25 cellular contexts compared by ENCODE assay signal in genomic region chr12:48038085-48038484, GRCh38. TPM values are rescaled to one million over a fixed set of nuclear protein-coding genes. Genes with fewer than 3 reads are reported as not detected.
DNase-seq lines count a peak whose midpoint lies in the region; ATAC-seq, FAIRE-seq and TF ChIP-seq lines count a peak whose summit lies in the region.
"Had no signal": no experiment of that assay in that cellular context is flagged by ENCODE, and none has a peak within 500 bp of the region (broad histone marks: within the 10 kb centered on the region; RNA-seq: fewer than 3 reads in every experiment).

No MANE protein-coding gene starts in this region.

- H3K79me1 ChIP-seq in mesendoderm (ENCODE audit: low read length), result no peaks in the 10 kb centered on the region

- DNase-seq in activated CD8-positive, alpha-beta T cell treated with anti-CD3 and anti-CD28 coated beads, Interleukin-2, amount 10 ng/mL, durations not matched to agents 7 days and 5 days, result no peak
- no peak for DNase-seq in activated CD8-positive, alpha-beta T cell treated with anti-CD3 and anti-CD28 coated beads for 36 hours
- no peak for DNase-seq in bronchial epithelial cell (ENCODE audit: low read depth)
- DNase-seq in mesendoderm, result no peak
- DNase-seq in SHP77 treated with DMSO at 0.1 percent for 48 hours (lab: John Stamatoyannopoulos, UW), result no peak
- DNase-seq in RCC 7860 (ENCODE audit: low spot score), result no peak
- no peak for DNase-seq in T-helper 1 cell
- DNase-seq in Kasumi-1 (lab: John Stamatoyannopoulos, UW), result no peak
- DNase-seq: 8988T; activated CD4-positive, alpha-beta T cell treated with anti-CD3 and anti-CD28 coated beads, Interleukin-2, amount 50 U/mL, for 4 hours; activated T-cell treated with anti-CD3 and anti-CD28 coated beads, Interleukin-2, amount 50 U/mL, for 4 hours; body of pancreas; cortex of kidney; DMS53; HFFc6; naive thymus-derived CD8-positive, alpha-beta T cell; NCI-H1092 treated with DMSO at 0.1 percent for 48 hours; NCI-H69; Peyer's patch; stimulated activated naive B cell treated with anti-CD40 and anti-IgM and Interleukin-4, amounts not matched to agents 10 μg/mL and 1 μg/mL and 100 μg/mL, for 72 hours had no signal

- no peak overlapping the region for H3K4me3 Mint-ChIP-seq in activated CD8-positive, alpha-beta T cell treated with anti-CD3 and anti-CD28 coated beads, Interleukin-2, amount 10 ng/mL, durations not matched to agents 7 days and 5 days
- no peak overlapping the region for H3K4me3 Mint-ChIP-seq in activated CD8-positive, alpha-beta T cell treated with anti-CD3 and anti-CD28 coated beads for 36 hours
- H3K4me3 Mint-ChIP-seq: activated naive CD4-positive, alpha-beta T cell treated with anti-CD3 and anti-CD28 coated beads, Interleukin-2, amount 50 U/mL, for 24 hours; activated T-cell treated with anti-CD3 and anti-CD28 coated beads, Interleukin-2, amount 50 U/mL, for 4 hours; naive thymus-derived CD8-positive, alpha-beta T cell; stimulated activated naive B cell treated with anti-CD40 and anti-IgM and Interleukin-4, amounts not matched to agents 10 μg/mL and 1 μg/mL and 100 μg/mL, for 72 hours had no signal

- H3K9ac ChIP-seq in mesendoderm (ENCODE audit: low read length), result no peak overlapping the region

- no peak for ATAC-seq in activated CD8-positive, alpha-beta T cell treated with anti-CD3 and anti-CD28 coated beads, Interleukin-2, amount 10 ng/mL, durations not matched to agents 7 days and 5 days
- ATAC-seq in activated CD8-positive, alpha-beta T cell treated with anti-CD3 and anti-CD28 coated beads for 36 hours, result no peak
- ATAC-seq: activated T-cell treated with anti-CD3 and anti-CD28 coated beads, Interleukin-2, amount 50 U/mL, for 4 hours; body of pancreas; naive thymus-derived CD8-positive, alpha-beta T cell had no signal

- H3K9me3 Mint-ChIP-seq in activated CD8-positive, alpha-beta T cell treated with anti-CD3 and anti-CD28 coated beads, Interleukin-2, amount 10 ng/mL, durations not matched to agents 7 days and 5 days (ENCODE audit: insufficient read depth), result no peaks in the 10 kb centered on the region
- H3K9me3 Mint-ChIP-seq in activated CD8-positive, alpha-beta T cell treated with anti-CD3 and anti-CD28 coated beads for 36 hours, result no peaks in the 10 kb centered on the region
- H3K9me3 Mint-ChIP-seq: activated naive CD4-positive, alpha-beta T cell treated with anti-CD3 and anti-CD28 coated beads, Interleukin-2, amount 50 U/mL, for 24 hours; activated T-cell treated with anti-CD3 and anti-CD28 coated beads, Interleukin-2, amount 50 U/mL, for 4 hours; HFFc6; naive thymus-derived CD8-positive, alpha-beta T cell; stimulated activated naive B cell treated with anti-CD40 and anti-IgM and Interleukin-4, amounts not matched to agents 10 μg/mL and 1 μg/mL and 100 μg/mL, for 72 hours had no signal

- CTCF ChIA-PET in activated CD8-positive, alpha-beta T cell treated with anti-CD3 and anti-CD28 coated beads, Interleukin-2, amount 10 ng/mL, durations not matched to agents 7 days and 5 days (lab: Charles Lee), result interaction anchor here (1.4 kb wide), 1 partner anchor 14 kb away, joined by 3 read pairs; no protein-coding TSS in a partner anchor
- CTCF ChIA-PET in activated CD8-positive, alpha-beta T cell treated with anti-CD3 and anti-CD28 coated beads for 36 hours (lab: Charles Lee), result no interaction called here

- peak overlapping the region; percentile 22 for H3K27ac ChIP-seq in mesendoderm (ENCODE audit: low read depth, low read length)
- H3K27ac ChIP-seq: body of pancreas, Peyer's patch, tibial nerve had no signal

- H3K56ac ChIP-seq in mesendoderm (ENCODE audit: low read length), result peak overlapping the region; percentile 19

- peak overlapping the region; percentile 29 for H3K18ac ChIP-seq in mesendoderm (ENCODE audit: low read length)

- POLR2A ChIA-PET in activated CD8-positive, alpha-beta T cell treated with anti-CD3 and anti-CD28 coated beads, Interleukin-2, amount 10 ng/mL, durations not matched to agents 7 days and 5 days (lab: Charles Lee), result no interaction called here
- POLR2A ChIA-PET in activated CD8-positive, alpha-beta T cell treated with anti-CD3 and anti-CD28 coated beads for 36 hours (lab: Charles Lee), result no interaction called here

- peaks cover 3% of the 10 kb centered on the region for H3K27me3 ChIP-seq in bronchial epithelial cell (ENCODE audit: control insufficient read depth, insufficient read depth, low read length)
- H3K27me3 ChIP-seq in mesendoderm (ENCODE audit: insufficient read depth, low read length, poor library complexity), result no peaks in the 10 kb centered on the region
- H3K27me3 ChIP-seq: body of pancreas, Peyer's patch, tibial nerve had no signal

- FAIRE-seq in bronchial epithelial cell (lab: Jason Lieb, UNC) (peak; percentile 93), RCC 7860 (lab: Jason Lieb, UNC) (no peak)
- FAIRE-seq: frontal cortex had no signal

- intact Hi-C loops in activated CD8-positive, alpha-beta T cell treated with anti-CD3 and anti-CD28 coated beads for 36 hours (cut with micrococcal nuclease), result no loop called here

- H3K4me1 Mint-ChIP-seq in activated CD8-positive, alpha-beta T cell treated with anti-CD3 and anti-CD28 coated beads, Interleukin-2, amount 10 ng/mL, durations not matched to agents 7 days and 5 days (ENCODE audit: low read depth), result peaks cover 7% of the 10 kb centered on the region
- H3K4me1 Mint-ChIP-seq in activated CD8-positive, alpha-beta T cell treated with anti-CD3 and anti-CD28 coated beads for 36 hours (ENCODE audit: low read depth), result peaks cover 5% of the 10 kb centered on the region

- H2BK120ac ChIP-seq in mesendoderm (ENCODE audit: low read depth, low read length), result no peak overlapping the region

- H4K5ac ChIP-seq in mesendoderm (ENCODE audit: low read length), result no peak overlapping the region

- H3K4me2 ChIP-seq in mesendoderm (ENCODE audit: low read length), result no peak overlapping the region

- no peak overlapping the region for H2BK15ac ChIP-seq in mesendoderm (replicated peaks; ENCODE audit: low read depth)

- H3K4ac ChIP-seq in mesendoderm (ENCODE audit: low read depth, low read length), result no peak overlapping the region

- WGBS in mesendoderm (ENCODE audit: extremely low coverage, insufficient coverage, low lambda C conversion rate), result no CpG with 5 or more reads among the region's 5 CpGs

- H2BK5ac ChIP-seq in mesendoderm (ENCODE audit: low read length), result no peak overlapping the region

- no peak overlapping the region for H3K23ac ChIP-seq in mesendoderm (ENCODE audit: low read length)

- TF ChIP-seq CTCF in activated CD8-positive, alpha-beta T cell treated with anti-CD3 and anti-CD28 coated beads for 36 hours (IDR thresholded peaks at IDR 0.05), result no peak
- no peak for TF ChIP-seq CTCF in bronchial epithelial cell (IDR thresholded peaks at IDR 0.05; ENCODE audit: insufficient read depth, low read length, severe bottlenecking)

- H3K27me3 Mint-ChIP-seq in activated CD8-positive, alpha-beta T cell treated with anti-CD3 and anti-CD28 coated beads, Interleukin-2, amount 10 ng/mL, durations not matched to agents 7 days and 5 days (ENCODE audit: low read depth), result no peaks in the 10 kb centered on the region
- H3K27me3 Mint-ChIP-seq in activated CD8-positive, alpha-beta T cell treated with anti-CD3 and anti-CD28 coated beads for 36 hours, result no peaks in the 10 kb centered on the region
- H3K27me3 Mint-ChIP-seq: activated naive CD4-positive, alpha-beta T cell treated with anti-CD3 and anti-CD28 coated beads, Interleukin-2, amount 50 U/mL, for 24 hours; stimulated activated naive B cell treated with anti-CD40 and anti-IgM and Interleukin-4, amounts not matched to agents 10 μg/mL and 1 μg/mL and 100 μg/mL, for 72 hours had no signal

- peak overlapping the region; percentile 25 for H3K27ac Mint-ChIP-seq in activated CD8-positive, alpha-beta T cell treated with anti-CD3 and anti-CD28 coated beads, Interleukin-2, amount 10 ng/mL, durations not matched to agents 7 days and 5 days
- H3K27ac Mint-ChIP-seq in activated CD8-positive, alpha-beta T cell treated with anti-CD3 and anti-CD28 coated beads for 36 hours, result no peak overlapping the region
- H3K27ac Mint-ChIP-seq: activated naive CD4-positive, alpha-beta T cell treated with anti-CD3 and anti-CD28 coated beads, Interleukin-2, amount 50 U/mL, for 24 hours; HFFc6 had no signal

- H3K79me2 ChIP-seq in mesendoderm (ENCODE audit: control insufficient read depth, insufficient read depth, low read length), result no peaks in the 10 kb centered on the region

- no peaks in the 10 kb centered on the region for H3K36me3 ChIP-seq in bronchial epithelial cell (ENCODE audit: control insufficient read depth, insufficient read depth, low read length)
- no peaks in the 10 kb centered on the region for H3K36me3 ChIP-seq in mesendoderm (ENCODE audit: control insufficient read depth, insufficient read depth, low read length)
- H3K36me3 ChIP-seq: Peyer's patch had no signal

- peaks cover 11% of the 10 kb centered on the region for H3K4me1 ChIP-seq in mesendoderm (ENCODE audit: control insufficient read depth, low read depth, low read length)
- H3K4me1 ChIP-seq: body of pancreas had no signal

- H2AK5ac ChIP-seq in mesendoderm (ENCODE audit: low read length), result no peak overlapping the region

- H3K4me3 ChIP-seq in bronchial epithelial cell (ENCODE audit: low read depth, low read length) (no peak overlapping the region), mesendoderm (ENCODE audit: low read length) (no peak overlapping the region)
- H3K4me3 ChIP-seq: body of pancreas, Peyer's patch, tibial nerve had no signal

- H4K8ac ChIP-seq in mesendoderm (ENCODE audit: low read depth, low read length), result no peak overlapping the region

- peaks cover 6% of the 10 kb centered on the region for H3K36me3 Mint-ChIP-seq in activated CD8-positive, alpha-beta T cell treated with anti-CD3 and anti-CD28 coated beads, Interleukin-2, amount 10 ng/mL, durations not matched to agents 7 days and 5 days (ENCODE audit: low read depth)
- no peaks in the 10 kb centered on the region for H3K36me3 Mint-ChIP-seq in activated CD8-positive, alpha-beta T cell treated with anti-CD3 and anti-CD28 coated beads for 36 hours (ENCODE audit: low read depth)
- H3K36me3 Mint-ChIP-seq: activated naive CD4-positive, alpha-beta T cell treated with anti-CD3 and anti-CD28 coated beads, Interleukin-2, amount 50 U/mL, for 24 hours had no signal

RNA-seq across cellular contexts. Expression of gene COL2A1, which starts 33.8 kb away (rescaled TPM):
- total RNA-seq in activated CD8-positive, alpha-beta T cell treated with anti-CD3 and anti-CD28 coated beads, Interleukin-2, amount 10 ng/mL, durations not matched to agents 7 days and 5 days, result not detected
- total RNA-seq in activated CD8-positive, alpha-beta T cell treated with anti-CD3 and anti-CD28 coated beads for 36 hours, result under 1 TPM in 1 of 2 experiments, not detected in 1; 0.34 TPM
- total RNA-seq in bronchial epithelial cell, result under 0.01 TPM in 2 replicates
- polyA plus RNA-seq in mesendoderm (2013, experiment 1 of 2), result 3.0 TPM
- 2.4 TPM for polyA plus RNA-seq in mesendoderm (2013, experiment 2 of 2)
- total RNA-seq: body of pancreas, HFFc6, tibial nerve had no signal
- polyA plus RNA-seq: BJ; liver; naive thymus-derived CD8-positive, alpha-beta T cell had no signal
